11 cellular contexts compared by ENCODE assay signal in the genomic region with DNA sequence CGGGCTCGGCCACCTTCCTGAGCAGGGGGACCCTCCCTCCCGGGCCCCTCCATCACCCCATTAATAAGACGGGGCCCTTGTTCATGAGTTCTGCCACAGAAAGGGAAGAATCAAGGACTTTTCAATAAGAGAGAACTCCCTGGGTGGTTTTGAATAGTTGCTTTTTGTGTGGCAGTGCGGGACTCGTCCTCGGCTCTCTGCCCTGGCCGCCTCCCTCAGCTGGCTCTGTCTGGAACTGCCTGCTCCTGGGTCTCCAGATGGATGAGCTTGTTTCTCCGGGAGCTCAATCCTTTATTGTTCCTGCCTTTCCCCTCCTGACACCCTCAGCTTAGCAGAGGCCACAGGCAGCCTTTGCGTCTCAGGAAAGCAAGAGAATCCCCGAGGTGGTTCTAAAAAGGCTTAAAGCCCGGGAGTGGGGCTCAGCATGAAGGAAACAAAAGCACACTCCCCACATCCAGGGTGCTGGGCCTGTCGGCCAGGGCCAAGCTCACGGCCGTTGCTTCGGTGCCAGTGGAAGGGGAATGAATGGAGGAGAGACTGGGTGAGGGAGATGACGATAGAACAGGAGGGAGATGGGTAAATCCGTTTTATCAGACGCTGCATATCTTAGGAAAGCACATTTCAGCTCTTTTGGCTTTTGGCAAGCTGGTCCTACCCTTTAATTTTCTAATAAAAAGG.
DNase-seq lines count a peak whose midpoint lies in the region; ATAC-seq and TF ChIP-seq lines count a peak whose summit lies in the region.
"Had no signal": no experiment of that assay in that cellular context is flagged by ENCODE, and none has a peak within 500 bp of the region (broad histone marks: within the 10 kb centered on the region; RNA-seq: fewer than 3 reads in every experiment).

No MANE protein-coding gene starts in this region.

- H3K27ac ChIP-seq in colonic mucosa (peak overlapping the region; percentile 48), mesenchymal stem cell (ENCODE audit: low read length, poor library complexity, severe bottlenecking) (no peak overlapping the region)

- H2AK5ac ChIP-seq in mesenchymal stem cell (ENCODE audit: low read length, severe bottlenecking): no peak overlapping the region

- H2BK120ac ChIP-seq in mesenchymal stem cell (ENCODE audit: low read depth, low read length): no peak overlapping the region

- H2BK5ac ChIP-seq in mesenchymal stem cell (ENCODE audit: low read depth, low read length, poor library complexity, severe bottlenecking): no peak overlapping the region

- no peak for DNase-seq in activated T-cell treated with anti-CD3 and anti-CD28 coated beads, Interleukin-2, amount 50 U/mL, for 24 hours
- DNase-seq in activated T-cell treated with anti-CD3 and anti-CD28 coated beads, Interleukin-2, amount 50 U/mL, for 72 hours: no peak
- DNase-seq in colonic mucosa: no peak
- peak; percentile 32 for DNase-seq in mesenchymal stem cell
- DNase-seq in type B pancreatic cell (ENCODE audit: extremely low spot score, unreplicated experiment): no peak
- DNase-seq in stimulated activated CD8-positive, alpha-beta memory T cell treated with anti-CD3 and anti-CD28 coated beads, Interleukin-4, amount 100 ng/mL, for 48 hours: no peak
- no peak for DNase-seq in SIG-M5 treated with dmso at 0.1 percent for 504 hours (lab: John Stamatoyannopoulos, UW; ENCODE audit: unreplicated experiment)
- DNase-seq in activated T-cell treated with anti-CD3 and anti-CD28 coated beads for 4 hours: no peak

- no peaks in the 10 kb centered on the region for H3K9me3 Mint-ChIP-seq in activated T-cell treated with anti-CD3 and anti-CD28 coated beads, Interleukin-2, amount 50 U/mL, for 24 hours
- H3K9me3 Mint-ChIP-seq in activated T-cell treated with anti-CD3 and anti-CD28 coated beads, Interleukin-2, amount 50 U/mL, for 72 hours: no peaks in the 10 kb centered on the region
- H3K9me3 Mint-ChIP-seq in type B pancreatic cell: no peaks in the 10 kb centered on the region

- WGBS in mesenchymal stem cell: 78% methylated on average over 18 of the region's 19 CpGs

- H3K4me1 ChIP-seq in colonic mucosa (peaks cover 24% of the 10 kb centered on the region), mesenchymal stem cell (ENCODE audit: control insufficient read depth, insufficient read depth, low read depth, low read length) (peaks cover 50% of the 10 kb centered on the region)

- H3K4me2 ChIP-seq in mesenchymal stem cell (ENCODE audit: low read length, poor library complexity, severe bottlenecking): no peak overlapping the region

- H3K18ac ChIP-seq in mesenchymal stem cell (ENCODE audit: low read depth in 1 of 2, low read length in 2 of 2): peak overlapping the region; percentile 18 to 92

- H3K27me3 ChIP-seq in colonic mucosa (no peaks in the 10 kb centered on the region), mesenchymal stem cell (ENCODE audit: control insufficient read depth in 1 of 2, insufficient read depth in 1 of 2, low read length in 2 of 2) (no peaks in the 10 kb centered on the region)
- H3K27me3 ChIP-seq: MG63 had no signal

- no peak overlapping the region for H3K14ac ChIP-seq in mesenchymal stem cell (ENCODE audit: low read length in 2 of 2)

- no peak for ATAC-seq in activated T-cell treated with anti-CD3 and anti-CD28 coated beads, Interleukin-2, amount 50 U/mL, for 72 hours (replicated peaks in 1 of 2)
- ATAC-seq: left lobe of liver had no signal

- H4K91ac ChIP-seq in mesenchymal stem cell (ENCODE audit: low read length): no peak overlapping the region

- no peak overlapping the region for H2AFZ ChIP-seq in mesenchymal stem cell (ENCODE audit: low read depth, low read length)

- no peak overlapping the region for H3K4me3 Mint-ChIP-seq in activated T-cell treated with anti-CD3 and anti-CD28 coated beads, Interleukin-2, amount 50 U/mL, for 24 hours
- H3K4me3 Mint-ChIP-seq in activated T-cell treated with anti-CD3 and anti-CD28 coated beads, Interleukin-2, amount 50 U/mL, for 72 hours: no peak overlapping the region
- peak overlapping the region; percentile 80 for H3K4me3 Mint-ChIP-seq in type B pancreatic cell
- H3K4me3 Mint-ChIP-seq: CD14-positive monocyte had no signal

- intact Hi-C loops in colonic mucosa (cut with DNase I): no loop called here

- H3K79me1 ChIP-seq in mesenchymal stem cell (replicated peaks; ENCODE audit: low read length, poor library complexity, severe bottlenecking): peaks cover 52% of the 10 kb centered on the region

- no peaks in the 10 kb centered on the region for H3K27me3 Mint-ChIP-seq in activated T-cell treated with anti-CD3 and anti-CD28 coated beads, Interleukin-2, amount 50 U/mL, for 24 hours
- no peaks in the 10 kb centered on the region for H3K27me3 Mint-ChIP-seq in activated T-cell treated with anti-CD3 and anti-CD28 coated beads, Interleukin-2, amount 50 U/mL, for 72 hours (ENCODE audit: low read depth)
- no peaks in the 10 kb centered on the region for H3K27me3 Mint-ChIP-seq in type B pancreatic cell

- H3K4me3 ChIP-seq in colonic mucosa (no peak overlapping the region), mesenchymal stem cell (ENCODE audit: insufficient read depth in 1 of 2, low read depth in 1 of 2, low read length in 2 of 2) (peak overlapping the region in 1 of 2 experiments; percentile 5)
- H3K4me3 ChIP-seq: MG63 had no signal

- H3K36me3 Mint-ChIP-seq in activated T-cell treated with anti-CD3 and anti-CD28 coated beads, Interleukin-2, amount 50 U/mL, for 24 hours (ENCODE audit: low read depth): no peaks in the 10 kb centered on the region
- no peaks in the 10 kb centered on the region for H3K36me3 Mint-ChIP-seq in activated T-cell treated with anti-CD3 and anti-CD28 coated beads, Interleukin-2, amount 50 U/mL, for 72 hours (ENCODE audit: insufficient read depth in 2 of 2)
- peaks cover 5% of the 10 kb centered on the region for H3K36me3 Mint-ChIP-seq in type B pancreatic cell

- H3K23ac ChIP-seq in mesenchymal stem cell (ENCODE audit: low read length in 2 of 2): no peak overlapping the region

- peaks cover 37% of the 10 kb centered on the region for H3K4me1 Mint-ChIP-seq in activated T-cell treated with anti-CD3 and anti-CD28 coated beads, Interleukin-2, amount 50 U/mL, for 24 hours (ENCODE audit: low read depth)
- peaks cover 29% of the 10 kb centered on the region for H3K4me1 Mint-ChIP-seq in activated T-cell treated with anti-CD3 and anti-CD28 coated beads, Interleukin-2, amount 50 U/mL, for 72 hours (ENCODE audit: low read depth)
- peaks cover 48% of the 10 kb centered on the region for H3K4me1 Mint-ChIP-seq in type B pancreatic cell (ENCODE audit: unreplicated experiment)

- H2BK12ac ChIP-seq in mesenchymal stem cell (ENCODE audit: low read length in 2 of 2): peak overlapping the region in 1 of 2 experiments; percentile 37

- peak overlapping the region; percentile 65 for H2BK15ac ChIP-seq in mesenchymal stem cell (ENCODE audit: low read depth, poor library complexity, severe bottlenecking)

- H3K27ac Mint-ChIP-seq in activated T-cell treated with anti-CD3 and anti-CD28 coated beads, Interleukin-2, amount 50 U/mL, for 24 hours: peak overlapping the region; percentile 89
- H3K27ac Mint-ChIP-seq in activated T-cell treated with anti-CD3 and anti-CD28 coated beads, Interleukin-2, amount 50 U/mL, for 72 hours: no peak overlapping the region
- H3K27ac Mint-ChIP-seq in type B pancreatic cell: peak overlapping the region; percentile 93
- H3K27ac Mint-ChIP-seq: CD14-positive monocyte had no signal

- H3K9ac ChIP-seq in colonic mucosa (ENCODE audit: low read depth in 2 of 2, low read length in 2 of 2): no peak overlapping the region
- H3K9ac ChIP-seq in mesenchymal stem cell (ENCODE audit: low read length): peak overlapping the region; percentile 78

- peak overlapping the region in 1 of 2 experiments; percentile 6 for H3K4ac ChIP-seq in mesenchymal stem cell (ENCODE audit: low read depth in 1 of 2, low read length in 2 of 2)

- H3K9me3 ChIP-seq in colonic mucosa (no peaks in the 10 kb centered on the region), mesenchymal stem cell (ENCODE audit: control insufficient read depth, low read length) (no peaks in the 10 kb centered on the region)
- H3K9me3 ChIP-seq: MG63 had no signal

- H4K8ac ChIP-seq in mesenchymal stem cell (ENCODE audit: low read length): no peak overlapping the region

- H3K36me3 ChIP-seq in colonic mucosa (no peaks in the 10 kb centered on the region), mesenchymal stem cell (ENCODE audit: control insufficient read depth in 1 of 2, insufficient read depth in 2 of 2, low read depth in 1 of 2, low read length in 2 of 2) (peaks cover 0 to 9% of the 10 kb centered on the region in 2 experiments)
- H3K36me3 ChIP-seq: MG63 had no signal

- TF ChIP-seq CTCF in colonic mucosa (IDR thresholded peaks at IDR 0.05) (no peak), type B pancreatic cell (conservative IDR thresholded peaks at IDR 0.05) (peak; percentile 59)
